Comparison of ENCODE assay signal across 33 cellular contexts in genomic region chr4:138177278-138177968, GRCh38.
DNase-seq lines count a peak whose midpoint lies in the region; ATAC-seq, FAIRE-seq and TF ChIP-seq lines count a peak whose summit lies in the region.
"Had no signal": no experiment of that assay in that cellular context is flagged by ENCODE, and none has a peak within 500 bp of the region (broad histone marks: within the 10 kb centered on the region; RNA-seq: fewer than 3 reads in every experiment).

No MANE protein-coding gene starts in this region.

- DNase-seq in GM18507 (ENCODE audit: extremely low spot score, insufficient read length, low read depth) (no peak), testis (no peak), GM19238 (ENCODE audit: insufficient read length, low spot score) (no peak)
- DNase-seq in activated CD8-positive, alpha-beta memory T cell treated with anti-CD3 and anti-CD28 coated beads for 24 hours: no peak
- DNase-seq in activated naive CD8-positive, alpha-beta T cell treated with anti-CD3 and anti-CD28 coated beads for 36 hours: no peak
- DNase-seq: activated CD8-positive, alpha-beta T cell treated with anti-CD3 and anti-CD28 coated beads for 36 hours; activated naive CD4-positive, alpha-beta T cell treated with anti-CD3 and anti-CD28 coated beads for 36 hours; activated T-cell treated with anti-CD3 and anti-CD28 coated beads, Interleukin-2, amount 50 U/mL, for 1 hour; aorta; GDM1; GOT3; hippocampal formation; KBM-7; mesendoderm; MM.1S; NCI-H1436; NCI-H510A treated with DMSO at 0.1 percent for 48 hours; NK-92 treated with Interleukin-12 subunit alpha and Interleukin-12 subunit beta, amount 100 ng/mL, for 24 hours; SHP77 treated with DMSO at 0.1 percent for 48 hours; sigmoid colon; stimulated activated CD4-positive, alpha-beta T cell treated with anti-CD3 and anti-CD28 coated beads, Interleukin-15, amount 100 ng/mL, for 24 hours; T-cell; thyroid gland had no signal

- H3K36me3 ChIP-seq in testis (ENCODE audit: low read depth, missing control alignments): no peaks in the 10 kb centered on the region
- H3K36me3 ChIP-seq: gastroesophageal sphincter, neutrophil, sigmoid colon, thyroid gland had no signal

- H3K27ac ChIP-seq in testis: no peak overlapping the region
- H3K27ac ChIP-seq: BLaER1, gastroesophageal sphincter, neutrophil, sigmoid colon, thyroid gland had no signal

- no peaks in the 10 kb centered on the region for H3K27me3 Mint-ChIP-seq in activated naive CD8-positive, alpha-beta T cell treated with anti-CD3 and anti-CD28 coated beads for 36 hours
- H3K27me3 Mint-ChIP-seq: progenitor cell of endocrine pancreas; stimulated activated naive CD8-positive, alpha-beta T cell treated with anti-CD3 and anti-CD28 coated beads, Interleukin-15, Interleukin-2, amounts not matched to agents 100 ng/mL and 50 ng/mL, for 24 hours had no signal

- 89 to 93% methylated on average over 2 of the region's 2 CpGs for WGBS in testis, 2 donors

- H3K36me3 Mint-ChIP-seq in activated naive CD8-positive, alpha-beta T cell treated with anti-CD3 and anti-CD28 coated beads for 36 hours: peaks cover 5% of the 10 kb centered on the region
- H3K36me3 Mint-ChIP-seq: T-cell had no signal

- intact Hi-C loops in testis (cut with DNase I; ENCODE audit: low total_unique reads): no loop called here

- TF ChIP-seq POLR2A in testis (IDR thresholded peaks at IDR 0.05): no peak

- TF ChIP-seq CTCF in testis (IDR thresholded peaks at IDR 0.05): no peak

- no peaks in the 10 kb centered on the region for H3K9me3 Mint-ChIP-seq in activated naive CD8-positive, alpha-beta T cell treated with anti-CD3 and anti-CD28 coated beads for 36 hours
- H3K9me3 Mint-ChIP-seq: activated naive CD4-positive, alpha-beta T cell treated with anti-CD3 and anti-CD28 coated beads for 36 hours; stimulated activated naive CD8-positive, alpha-beta T cell treated with anti-CD3 and anti-CD28 coated beads, Interleukin-15, Interleukin-2, amounts not matched to agents 100 ng/mL and 50 ng/mL, for 24 hours; T-cell had no signal

- H3K4me3 ChIP-seq in testis: no peak overlapping the region
- H3K4me3 ChIP-seq: BLaER1, gastroesophageal sphincter, sigmoid colon, thyroid gland had no signal

- no peaks in the 10 kb centered on the region for H3K27me3 ChIP-seq in testis
- H3K27me3 ChIP-seq: BLaER1, gastroesophageal sphincter, neutrophil, sigmoid colon, thyroid gland had no signal

- no peak overlapping the region for H3K4me3 Mint-ChIP-seq in activated naive CD8-positive, alpha-beta T cell treated with anti-CD3 and anti-CD28 coated beads for 36 hours
- H3K4me3 Mint-ChIP-seq: activated CD8-positive, alpha-beta T cell treated with anti-CD3 and anti-CD28 coated beads for 36 hours; activated naive CD4-positive, alpha-beta T cell treated with anti-CD3 and anti-CD28 coated beads for 36 hours; stimulated activated naive CD8-positive, alpha-beta T cell treated with anti-CD3 and anti-CD28 coated beads, Interleukin-15, Interleukin-2, amounts not matched to agents 100 ng/mL and 50 ng/mL, for 24 hours; T-cell had no signal

- peak; percentile 15 for FAIRE-seq in GM18507 (lab: Jason Lieb, UNC)
- FAIRE-seq: endometrium had no signal

- H3K27ac Mint-ChIP-seq in activated naive CD8-positive, alpha-beta T cell treated with anti-CD3 and anti-CD28 coated beads for 36 hours: no peak overlapping the region
- H3K27ac Mint-ChIP-seq: activated CD8-positive, alpha-beta T cell treated with anti-CD3 and anti-CD28 coated beads for 36 hours; activated naive CD4-positive, alpha-beta T cell treated with anti-CD3 and anti-CD28 coated beads for 36 hours; stimulated activated naive CD8-positive, alpha-beta T cell treated with anti-CD3 and anti-CD28 coated beads, Interleukin-15, Interleukin-2, amounts not matched to agents 100 ng/mL and 50 ng/mL, for 24 hours; T-cell had no signal

- ATAC-seq in GM19395 (IDR thresholded peaks at IDR 0.05; ENCODE audit: unreplicated experiment): peak; percentile 70
- ATAC-seq in HG02884 (IDR thresholded peaks at IDR 0.05; ENCODE audit: unreplicated experiment): peak; percentile 79
- peak; percentile 54 for ATAC-seq in HG03520 (IDR thresholded peaks at IDR 0.05; ENCODE audit: unreplicated experiment)
- ATAC-seq: activated CD8-positive, alpha-beta T cell treated with anti-CD3 and anti-CD28 coated beads for 36 hours; gastroesophageal sphincter; left lobe of liver; T-cell had no signal

- H3K9me3 ChIP-seq in testis: no peaks in the 10 kb centered on the region
- H3K9me3 ChIP-seq: BLaER1, gastroesophageal sphincter, neutrophil, sigmoid colon, thyroid gland had no signal

- peaks cover 16% of the 10 kb centered on the region for H3K4me1 ChIP-seq in testis
- H3K4me1 ChIP-seq: sigmoid colon had no signal

- no peaks in the 10 kb centered on the region for H3K4me1 Mint-ChIP-seq in activated naive CD8-positive, alpha-beta T cell treated with anti-CD3 and anti-CD28 coated beads for 36 hours
- H3K4me1 Mint-ChIP-seq: T-cell had no signal
